8 cellular contexts compared by ENCODE assay signal in genomic region chr6:148177589-148178233, GRCh38.
DNase-seq lines count a peak whose midpoint lies in the region; ATAC-seq and TF ChIP-seq lines count a peak whose summit lies in the region.

No MANE protein-coding gene starts in this region.

- H3K36me3 Mint-ChIP-seq in CD4-positive, alpha-beta memory T cell = no peaks in the 10 kb centered on the region

- H3K27me3 Mint-ChIP-seq in CD4-positive, alpha-beta memory T cell = peaks cover 5 to 19% of the 10 kb centered on the region in 2 donors

- TF ChIP-seq RAD21 in HCT116 (IDR thresholded peaks at IDR 0.05; ENCODE audit: low read depth) = peak; percentile 83

- no TSS peak for BruUV-seq in HCT116 (replicated peaks; lab: Mats Ljungman, UMichigan)

- H3K79me2 ChIP-seq in HCT116 (ENCODE audit: insufficient read depth, low read length) = no peaks in the 10 kb centered on the region

- peak overlapping the region in 2 of 7 donors; percentile 10 to 28 for H3K27ac Mint-ChIP-seq in CD4-positive, alpha-beta memory T cell

- POLR2A ChIA-PET in CD4-positive, alpha-beta memory T cell (lab: Charles Lee; ENCODE audit: partially characterized antibody) = no interaction called here
- POLR2A ChIA-PET in HCT116 (lab: Charles Lee) = no interaction called here

- H3K4me3 ChIP-seq in CD4-positive, alpha-beta memory T cell (ENCODE audit: low read length in 2 of 2) = no peak overlapping the region
- H3K4me3 ChIP-seq in HCT116 (replicated peaks in 1 of 2; ENCODE audit: low read depth in 1 of 2, low read length in 2 of 2) (no peak overlapping the region), SJSA1 (no peak overlapping the region), suprapubic skin (no peak overlapping the region)

- H3K9me2 ChIP-seq in HCT116 (ENCODE audit: insufficient read depth) = no peaks in the 10 kb centered on the region

- H3K27me3 ChIP-seq in CD4-positive, alpha-beta memory T cell (ENCODE audit: insufficient read depth, low read length) = no peaks in the 10 kb centered on the region
- H3K27me3 ChIP-seq in HCT116 (ENCODE audit: insufficient read depth, low read length) (no peaks in the 10 kb centered on the region), SJSA1 (replicated peaks) (no peaks in the 10 kb centered on the region), suprapubic skin (no peaks in the 10 kb centered on the region)

- H3K4me1 Mint-ChIP-seq in CD4-positive, alpha-beta memory T cell = no peaks in the 10 kb centered on the region

- H3K36me3 ChIP-seq in CD4-positive, alpha-beta memory T cell (ENCODE audit: insufficient read depth, low read length) = no peaks in the 10 kb centered on the region
- H3K36me3 ChIP-seq in HCT116 (ENCODE audit: control insufficient read depth in 1 of 2, insufficient read depth in 2 of 2, low read length in 2 of 2) (no peaks in the 10 kb centered on the region), SJSA1 (no peaks in the 10 kb centered on the region), suprapubic skin (no peaks in the 10 kb centered on the region)

- no peaks in the 10 kb centered on the region for H3K9me3 ChIP-seq in CD4-positive, alpha-beta memory T cell (ENCODE audit: control insufficient read depth in 1 of 2, low read length in 2 of 2)
- no peaks in the 10 kb centered on the region for H3K9me3 ChIP-seq in HCT116 (ENCODE audit: control insufficient read depth in 1 of 2, insufficient read depth in 1 of 2, low read depth in 1 of 2, low read length in 2 of 2)
- no peaks in the 10 kb centered on the region for H3K9me3 ChIP-seq in SJSA1 (replicated peaks)
- no peaks in the 10 kb centered on the region for H3K9me3 ChIP-seq in suprapubic skin

- 67% methylated on average over 10 of the region's 10 CpGs for WGBS in suprapubic skin

- TF ChIP-seq EP300 in suprapubic skin (IDR thresholded peaks at IDR 0.05) = no peak

- CTCF ChIA-PET in CD4-positive, alpha-beta memory T cell (lab: Charles Lee; ENCODE audit: partially characterized antibody) = interaction anchor here (0.7 to 2.6 kb wide), 23 partner anchors 8 to 292 kb away, joined by 3 to 20 read pairs (median 5); no protein-coding TSS in a partner anchor
- CTCF ChIA-PET in HCT116 (lab: Charles Lee) = interaction anchor here (0.7 to 2.5 kb wide), 16 partner anchors 8 to 795 kb away, joined by 3 to 18 read pairs (median 4); partner anchors contain the start of gene SAMD5

- peaks cover 0 to 3% (median 0%) of the 10 kb centered on the region in 8 donors for H3K9me3 Mint-ChIP-seq in CD4-positive, alpha-beta memory T cell

- intact Hi-C loops in CD4-positive, alpha-beta memory T cell (cut with micrococcal nuclease) = loop anchor here (1.0 kb wide), 1 partner anchor 74 kb away; no protein-coding TSS in a partner anchor
- intact Hi-C loops in HCT116 (cut with micrococcal nuclease) = loop anchor here (1.0 kb wide), 2 partner anchors 74 to 287 kb away; no protein-coding TSS in a partner anchor

- H3K4me1 ChIP-seq in CD4-positive, alpha-beta memory T cell (ENCODE audit: insufficient read depth, low read length) = no peaks in the 10 kb centered on the region
- H3K4me1 ChIP-seq in HCT116 (ENCODE audit: control insufficient read depth in 1 of 2, insufficient read depth in 2 of 2, low read length in 2 of 2) (no peaks in the 10 kb centered on the region), SJSA1 (replicated peaks) (peaks cover 3% of the 10 kb centered on the region; the same call in 1 of the 2 replicates), suprapubic skin (no peaks in the 10 kb centered on the region)

- H3K27ac ChIP-seq in CD4-positive, alpha-beta memory T cell (ENCODE audit: low read depth, low read length) = no peak overlapping the region
- H3K27ac ChIP-seq in HCT116 (ENCODE audit: low read depth, low read length) (no peak overlapping the region), SJSA1 (no peak overlapping the region), suprapubic skin (no peak overlapping the region)

- RAD21 ChIA-PET in HCT116 (lab: Charles Lee; ENCODE audit: low non-redundant PET in 1 of 2, low total read pairs in 2 of 2, uncharacterized antibody in 2 of 2, unreplicated experiment in 2 of 2) = interaction anchor here in 1 of 2 experiments (1.5 kb wide), 1 partner anchor 671 kb away, joined by 3 read pairs; no protein-coding TSS in a partner anchor

- ATAC-seq in HCT116 = peak; percentile 80
- ATAC-seq in GM19397 (IDR thresholded peaks at IDR 0.05; ENCODE audit: unreplicated experiment) = no peak

- peak in 3 of 5 donors; percentile 5 to 11 (median 9) for DNase-seq in CD4-positive, alpha-beta memory T cell
- DNase-seq in HCT116 (ENCODE audit: low read depth, low spot score) (peak; percentile 31), SJSA1 (ENCODE audit: low read depth in 1 of 2, low spot score in 2 of 2) (peak; percentile 53 to 70), cerebellar cortex (ENCODE audit: low spot score) (peak; percentile 28), left kidney (ENCODE audit: low read depth, low spot score) (peak; percentile 53), suprapubic skin (ENCODE audit: low spot score in 2 of 2) (peak; percentile 74 to 84), DMS153 treated with DMSO at 0.1 percent for 48 hours (lab: John Stamatoyannopoulos, UW; ENCODE audit: unreplicated experiment) (no peak)

- TF ChIP-seq CTCF in HCT116 (IDR thresholded peaks at IDR 0.05 in 2 of 3, conservative IDR thresholded peaks at IDR 0.05 in 1 of 3; ENCODE audit: borderline replicate concordance in 1 of 3, insufficient read depth in 1 of 3, low read depth in 2 of 3, low read length in 2 of 3) (peak; percentile 76 to 90 (median 83)), suprapubic skin (IDR thresholded peaks at IDR 0.05) (peak; percentile 57 to 61)

- H4K20me1 ChIP-seq in HCT116 (ENCODE audit: insufficient read depth) = no peaks in the 10 kb centered on the region

- no peak overlapping the region for H3K9ac ChIP-seq in HCT116 (ENCODE audit: low read length)

- H3K4me2 ChIP-seq in HCT116 (ENCODE audit: low read length) = no peak overlapping the region

- H2AFZ ChIP-seq in HCT116 (ENCODE audit: low read depth, low read length, poor library complexity, severe bottlenecking) = no peak overlapping the region

- TF ChIP-seq POLR2A in HCT116 (IDR thresholded peaks at IDR 0.05; ENCODE audit: borderline replicate concordance, extremely low read depth, insufficient read depth, insufficient read length) (no peak), suprapubic skin (IDR thresholded peaks at IDR 0.05) (no peak)

- H3K4me3 Mint-ChIP-seq in CD4-positive, alpha-beta memory T cell = no peak overlapping the region

TF ChIP-seq in HCT116, 20 proteins besides CTCF, POLR2A, EP300 and RAD21:
- TF ChIP-seq CEBPB (IDR thresholded peaks at IDR 0.05; ENCODE audit: low read depth) (0 out of 2 replicates have a peak, but pooled peaks have one; percentile 25), EZH2 (IDR thresholded peaks at IDR 0.05) (no peak)
